Comparison of ENCODE assay signal across 18 cellular contexts in the genomic region with DNA sequence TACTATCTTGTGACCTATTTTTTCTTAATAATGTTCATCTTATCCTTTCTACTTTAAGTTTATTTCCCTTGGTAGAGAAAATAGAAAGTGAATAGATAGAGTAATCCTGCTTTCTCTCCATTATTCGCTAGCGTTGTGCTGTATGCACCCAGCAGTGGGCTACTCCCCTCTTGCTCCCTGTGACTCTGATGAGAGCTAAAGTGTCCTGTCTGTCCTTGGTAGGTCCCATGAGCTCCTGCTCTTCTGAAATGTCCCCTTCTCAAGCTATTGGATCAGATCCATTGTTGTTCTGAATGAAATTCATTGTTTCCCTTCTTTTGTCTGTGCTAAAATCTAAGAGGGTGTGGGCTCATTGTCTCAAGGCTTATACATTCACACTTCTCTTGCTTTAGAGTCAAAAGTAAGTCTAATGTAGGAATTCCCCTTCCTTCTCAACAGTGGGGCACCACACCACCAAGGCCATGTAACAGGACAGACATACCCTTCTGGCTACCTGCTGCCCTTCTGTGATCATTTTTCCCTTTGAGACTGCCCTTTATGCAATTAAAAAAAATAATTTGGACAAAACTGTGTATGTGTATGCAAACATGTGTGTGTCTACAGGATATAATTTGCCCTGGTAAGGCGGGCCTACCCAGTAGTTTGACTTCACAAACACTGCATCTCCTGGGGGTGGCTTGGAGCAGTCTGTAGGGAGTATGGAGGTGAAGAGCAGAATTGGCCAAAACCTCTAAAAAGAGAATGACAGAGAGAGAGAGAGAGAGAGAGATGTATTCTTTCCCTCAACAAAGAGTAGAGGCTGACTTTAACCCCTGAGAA.
A peak's percentile ranks its signal among the peaks of the same experiment; 100 is the strongest.
DNase-seq lines count a peak whose midpoint lies in the region; ATAC-seq, FAIRE-seq and TF ChIP-seq lines count a peak whose summit lies in the region.
"Had no signal": no experiment of that assay in that cellular context is flagged by ENCODE, and none has a peak within 500 bp of the region (broad histone marks: within the 10 kb centered on the region; RNA-seq: fewer than 3 reads in every experiment).

No MANE protein-coding gene starts in this region.

- intact Hi-C loops in natural killer cell (cut with micrococcal nuclease): no loop called here

- H3K4me1 Mint-ChIP-seq in chondrocyte (ENCODE audit: low read depth) (peaks cover 23% of the 10 kb centered on the region), natural killer cell (peaks cover 26 to 34% of the 10 kb centered on the region in 2 donors)

- H3K27ac Mint-ChIP-seq in chondrocyte (ENCODE audit: unreplicated experiment) (peak overlapping the region; percentile 85), natural killer cell (peak overlapping the region; percentile 25 to 35)

- ATAC-seq in natural killer cell: peak; percentile 36 to 61 (median 61)
- ATAC-seq: PC-3 had no signal

- H3K4me1 ChIP-seq in HUES64 (ENCODE audit: insufficient read depth, low read length): peaks cover 15% of the 10 kb centered on the region
- peaks cover 5% of the 10 kb centered on the region; the same call in 1 of the 2 replicates for H3K4me1 ChIP-seq in HAP-1
- no peaks in the 10 kb centered on the region for H3K4me1 ChIP-seq in BE2C

- H3K27me3 Mint-ChIP-seq in chondrocyte (ENCODE audit: low read depth) (peaks cover 2% of the 10 kb centered on the region), natural killer cell (ENCODE audit: low read depth in 2 of 2) (peaks cover 0 to 3% of the 10 kb centered on the region in 2 donors)

- no peaks in the 10 kb centered on the region for H3K36me3 ChIP-seq in HUES64 (ENCODE audit: insufficient read depth, low read length)
- H3K36me3 ChIP-seq in HAP-1 (replicated peaks): no peaks in the 10 kb centered on the region
- no peaks in the 10 kb centered on the region for H3K36me3 ChIP-seq in BE2C

- no peak for FAIRE-seq in GM19239 (lab: Jason Lieb, UNC)
- FAIRE-seq: H54 had no signal

- no peaks in the 10 kb centered on the region for H3K9me3 Mint-ChIP-seq in chondrocyte (ENCODE audit: low read depth)
- H3K9me3 Mint-ChIP-seq in natural killer cell: no peaks in the 10 kb centered on the region

- no peak overlapping the region for H3K9ac ChIP-seq in HUES64 (ENCODE audit: low read depth, low read length)

- H3K27ac ChIP-seq in HUES64 (ENCODE audit: low read depth, low read length): peak overlapping the region; percentile 32; the same call in 1 of the 2 replicates

- in situ Hi-C loops in HAP-1 (cut with MboI; ENCODE audit: low sequenced_read_pairs): no loop called here

- DNase-seq in GM03348 (ENCODE audit: low spot score) (peak; percentile 17), chondrocyte (ENCODE audit: low spot score) (no peak), natural killer cell (no peak), HAP-1 (ENCODE audit: low spot score in 2 of 2) (no peak), GM19239 (ENCODE audit: insufficient read length, low spot score) (no peak), RKO (ENCODE audit: low spot score) (no peak), BE2C (no peak)
- DNase-seq: activated CD4-positive, CD25-positive, alpha-beta regulatory T cell treated with anti-CD3 and anti-CD28 coated beads, Interleukin-2, amount 50 U/mL, for 72 hours; activated gamma-delta T cell; C1 segment of cervical spinal cord; cerebellar nuclear complex; midbrain; NCI-H345; stimulated activated CD4-positive, alpha-beta T cell treated with anti-CD3 and anti-CD28 coated beads, Interleukin-4, amount 100 ng/mL, for 1 hour; stimulated activated naive CD4-positive, alpha-beta T cell treated with Interleukin-2 at 50 U/mL for 16 hours had no signal

- no peak overlapping the region for H3K4me3 Mint-ChIP-seq in chondrocyte (ENCODE audit: unreplicated experiment)
- no peak overlapping the region for H3K4me3 Mint-ChIP-seq in natural killer cell

- no peak for TF ChIP-seq CTCF in chondrocyte (IDR thresholded peaks at IDR 0.05)
- TF ChIP-seq CTCF in natural killer cell (IDR thresholded peaks at IDR 0.05): no peak
- TF ChIP-seq CTCF in BE2C (IDR thresholded peaks at IDR 0.05; ENCODE audit: low read depth, low read length): no peak

- H3K36me3 Mint-ChIP-seq in chondrocyte (ENCODE audit: low read depth): no peaks in the 10 kb centered on the region
- no peaks in the 10 kb centered on the region for H3K36me3 Mint-ChIP-seq in natural killer cell

- no peak overlapping the region for H3K4me3 ChIP-seq in HUES64 (ENCODE audit: low read length)
- H3K4me3 ChIP-seq in HAP-1: no peak overlapping the region
- no peak overlapping the region for H3K4me3 ChIP-seq in BE2C (ENCODE audit: low read depth, low read length)

- H3K9me3 ChIP-seq in HUES64 (ENCODE audit: insufficient read depth, low read depth, low read length) (peaks cover 10% of the 10 kb centered on the region; the same call in 1 of the 2 replicates), HAP-1 (no peaks in the 10 kb centered on the region; the same call in 1 of the 2 replicates), BE2C (no peaks in the 10 kb centered on the region)

- H3K27me3 ChIP-seq in HUES64 (ENCODE audit: insufficient read depth, low read length): no peaks in the 10 kb centered on the region
- no peaks in the 10 kb centered on the region for H3K27me3 ChIP-seq in HAP-1 (ENCODE audit: low read depth)
- no peaks in the 10 kb centered on the region for H3K27me3 ChIP-seq in BE2C

- 94% methylated on average over 3 of the region's 3 CpGs for WGBS in HUES64
